8 cellular contexts compared by ENCODE assay signal in the genomic region with DNA sequence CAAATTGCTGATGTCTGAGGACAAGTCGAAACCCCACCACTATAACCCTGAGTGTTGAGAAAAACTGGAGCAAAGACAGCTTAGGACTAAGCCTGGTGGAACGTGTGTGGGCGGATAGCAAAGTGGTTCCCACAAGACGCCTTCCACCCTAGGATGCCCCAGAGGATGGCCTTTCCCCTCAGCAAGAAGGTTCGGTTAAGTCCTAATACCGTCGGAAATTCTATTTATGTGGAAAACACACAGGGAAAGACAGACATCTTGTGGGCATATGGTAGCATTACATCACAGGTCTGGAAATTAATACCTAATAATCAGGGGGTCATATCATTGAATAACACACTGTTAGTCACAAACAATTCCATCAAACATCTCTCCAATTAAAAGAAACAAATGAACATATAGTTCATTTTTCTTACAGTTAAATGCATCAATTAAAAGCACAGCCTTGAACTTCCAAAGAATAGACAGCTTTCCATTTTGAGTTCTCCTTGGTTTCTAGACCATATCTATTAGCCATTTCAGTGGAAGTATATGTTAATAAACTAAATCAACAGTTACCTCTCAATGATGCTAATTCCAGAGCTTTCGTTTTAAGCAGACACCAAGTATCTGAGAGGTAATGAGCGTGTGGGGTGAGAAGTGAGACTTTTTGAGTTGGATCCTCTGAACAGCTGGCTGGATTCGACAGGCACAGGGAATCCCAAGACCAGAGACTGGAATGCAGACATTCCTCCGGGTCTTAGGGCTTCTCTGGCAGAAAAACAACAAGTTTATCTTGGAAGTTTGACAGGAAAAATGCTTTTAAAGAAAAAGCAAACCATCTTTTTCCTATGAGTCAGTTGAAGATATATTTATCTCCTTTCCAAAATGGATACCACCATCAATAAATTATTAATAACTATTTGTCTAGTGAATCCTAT. TPM values are rescaled to one million over a fixed set of nuclear protein-coding genes. Genes with fewer than 3 reads are reported as not detected.
DNase-seq lines count a peak whose midpoint lies in the region; ATAC-seq, FAIRE-seq and TF ChIP-seq lines count a peak whose summit lies in the region.

No MANE protein-coding gene starts in this region.

- peak; percentile 92 for TF ChIP-seq RAD21 in IMR-90 (IDR thresholded peaks at IDR 0.05; ENCODE audit: low read length)

- no peak overlapping the region for H2AK5ac ChIP-seq in IMR-90 (ENCODE audit: low read depth, low read length)

- no peaks in the 10 kb centered on the region for H3K9me3 Mint-ChIP-seq in endothelial cell (ENCODE audit: unreplicated experiment)

- H2BK120ac ChIP-seq in IMR-90 (ENCODE audit: low read depth, low read length), result no peak overlapping the region

- H3K36me3 Mint-ChIP-seq in endothelial cell (ENCODE audit: low read depth, unreplicated experiment), result peaks cover 3% of the 10 kb centered on the region

- no TSS peak for BruUV-seq in IMR-90 (replicated peaks; lab: Mats Ljungman, UMichigan)
- no TSS peak for BruUV-seq in PC-9 (replicated peaks; lab: Mats Ljungman, UMichigan)

- H3K18ac ChIP-seq in IMR-90 (ENCODE audit: low read depth, low read length), result no peak overlapping the region

- H3K4me1 ChIP-seq in IMR-90 (ENCODE audit: control insufficient read depth, insufficient read depth, low read length) (peaks cover 5% of the 10 kb centered on the region), PC-9 (replicated peaks; ENCODE audit: insufficient read depth) (peaks cover 29% of the 10 kb centered on the region), pancreas (peaks cover 8 to 25% (median 9%) of the 10 kb centered on the region in 3 donors)

- CTCF ChIA-PET in IMR-90 (lab: Yijun Ruan, JAX) (interaction anchor here (0.6 to 1.5 kb wide), 10 partner anchors 11 to 540 kb away, joined by 3 to 12 read pairs (median 3); a partner anchor contains a TSS), PC-9 (lab: Charles Lee) (interaction anchor here (0.5 to 1.0 kb wide), 4 partner anchors 216 to 1554 kb away, joined by 3 to 4 read pairs (median 4); no protein-coding TSS in a partner anchor)

- H3K27ac ChIP-seq in IMR-90 (ENCODE audit: insufficient read depth, low read length), result no peak overlapping the region
- H3K27ac ChIP-seq in PC-9, result no peak overlapping the region
- no peak overlapping the region for H3K27ac ChIP-seq in pancreas

- no peak overlapping the region for H3K56ac ChIP-seq in IMR-90 (ENCODE audit: extremely low read depth, insufficient read depth, low read length)

- H3K79me1 ChIP-seq in IMR-90 (ENCODE audit: low read depth in 1 of 2, low read length in 2 of 2), result peaks cover 4 to 18% of the 10 kb centered on the region in 2 experiments; a peak in 3 of 4 replicates

- no peak overlapping the region for H2BK15ac ChIP-seq in IMR-90 (ENCODE audit: low read depth, low read length)

- H3K9me1 ChIP-seq in IMR-90 (ENCODE audit: insufficient read depth, low read length), result peaks cover 3% of the 10 kb centered on the region

- H2BK5ac ChIP-seq in IMR-90 (ENCODE audit: low read depth, low read length, poor library complexity, severe bottlenecking), result no peak overlapping the region

- H3K36me3 ChIP-seq in IMR-90 (ENCODE audit: control insufficient read depth, insufficient read depth, low read length), result no peaks in the 10 kb centered on the region
- no peaks in the 10 kb centered on the region for H3K36me3 ChIP-seq in PC-9 (ENCODE audit: low read depth)
- H3K36me3 ChIP-seq in pancreas, result no peaks in the 10 kb centered on the region

- H3K4me3 ChIP-seq in IMR-90 (ENCODE audit: insufficient read depth, low read depth, low read length) (no peak overlapping the region), PC-9 (no peak overlapping the region), pancreas (peak overlapping the region in 1 of 4 donors; percentile 5)

- peak; percentile 93 for TF ChIP-seq CTCF in IMR-90 (conservative IDR thresholded peaks at IDR 0.05; ENCODE audit: low read depth, low read length)
- TF ChIP-seq CTCF in PC-9 (conservative IDR thresholded peaks at IDR 0.05), result peak; percentile 94
- TF ChIP-seq CTCF in endothelial cell (IDR thresholded peaks at IDR 0.05; ENCODE audit: unreplicated experiment), result peak; percentile 57
- TF ChIP-seq CTCF in pancreas (IDR thresholded peaks at IDR 0.05), result peak; percentile 30 to 59 (median 58)

- H4K8ac ChIP-seq in IMR-90 (ENCODE audit: low read depth in 2 of 2, low read length in 2 of 2), result 0 out of 4 replicates have a peak overlapping the region, but pooled peaks of 1 of the 2 experiments have one; percentile 8

- no peak overlapping the region for H3K23ac ChIP-seq in IMR-90 (ENCODE audit: low read depth, low read length)

- no peaks in the 10 kb centered on the region for H3K9me2 ChIP-seq in PC-9 (ENCODE audit: insufficient read depth)

- no peak overlapping the region for H4K5ac ChIP-seq in IMR-90 (ENCODE audit: low read depth, low read length)

- H3K4me2 ChIP-seq in IMR-90 (ENCODE audit: low read depth, low read length), result peak overlapping the region; percentile 64
- H3K4me2 ChIP-seq in PC-9, result no peak overlapping the region; the same call in 1 of the 2 replicates

- TF ChIP-seq POLR2A in IMR-90 (IDR thresholded peaks at IDR 0.05; ENCODE audit: low read depth, low read length), result no peak

- H3K4ac ChIP-seq in IMR-90 (ENCODE audit: low read depth, low read length), result no peak overlapping the region

- intact Hi-C loops in IMR-90 (cut with micrococcal nuclease), result loop anchor here (1.0 kb wide), 3 partner anchors 278 to 551 kb away; no protein-coding TSS in a partner anchor
- intact Hi-C loops in PC-9 (cut with micrococcal nuclease; ENCODE audit: unreplicated experiment), result loop anchor here (1.0 to 10.0 kb wide), 8 partner anchors 25 to 958 kb away; a partner anchor contains a TSS
- intact Hi-C loops in pancreas (cut with DNase I), result loop anchor here in 2 of 3 donors (5.0 to 10.0 kb wide), 3 partner anchors 277 to 545 kb away; a partner anchor contains a TSS

- DNase-seq in DMS 273 (lab: John Stamatoyannopoulos, UW; ENCODE audit: unreplicated experiment), result peak; percentile 64
- peak; percentile 92 for DNase-seq in IMR-90
- peak; percentile 42 to 67 for DNase-seq in PC-9
- DNase-seq in endothelial cell (ENCODE audit: low spot score), result no peak
- DNase-seq in pancreas, result peak in 2 of 6 donors; percentile 17 to 28
- no peak for DNase-seq in stimulated activated CD4-positive, alpha-beta T cell treated with anti-CD3 and anti-CD28 coated beads, Interleukin-2, amount 100 ng/mL, for 48 hours
- no peak for DNase-seq in stimulated activated CD4-positive, alpha-beta T cell treated with anti-CD3 and anti-CD28 coated beads, Interleukin-12 subunit alpha, Interleukin-12 subunit beta, amount 100 ng/mL, for 4 hours

- WGBS in IMR-90 (ENCODE audit: extremely low coverage in 2 of 2, insufficient read length in 1 of 2), 2 experiments, result no CpG with 5 or more reads among the region's 11 CpGs
- 26 to 27% methylated on average over 11 of the region's 11 CpGs for WGBS in pancreas, 2 donors

- H4K91ac ChIP-seq in IMR-90 (ENCODE audit: insufficient read depth, low read depth, low read length), result no peak overlapping the region

- H3K4me3 Mint-ChIP-seq in endothelial cell (ENCODE audit: unreplicated experiment), result no peak overlapping the region

- in situ Hi-C loops in IMR-90 (cut with MboI; ENCODE audit: low sequenced_read_pairs), result loop anchor here (5.0 to 10.0 kb wide), 2 partner anchors 277 to 545 kb away; a partner anchor contains a TSS

- peaks cover 26% of the 10 kb centered on the region for H3K4me1 Mint-ChIP-seq in endothelial cell (ENCODE audit: unreplicated experiment)

- H3K9me3 ChIP-seq in IMR-90 (ENCODE audit: control insufficient read depth, insufficient read depth, low read length) (no peaks in the 10 kb centered on the region), PC-9 (ENCODE audit: insufficient read depth, low read depth) (no peaks in the 10 kb centered on the region), pancreas (no peaks in the 10 kb centered on the region)

- H2AFZ ChIP-seq in IMR-90 (replicated peaks; ENCODE audit: low read length, poor library complexity) (peak overlapping the region; percentile 79), PC-9 (no peak overlapping the region)

- FAIRE-seq in pancreas (lab: Jason Lieb, UNC), result no peak

- peaks cover 20% of the 10 kb centered on the region for H3K79me2 ChIP-seq in PC-9 (ENCODE audit: low read depth)

- no peak overlapping the region for H3K14ac ChIP-seq in IMR-90 (replicated peaks; ENCODE audit: low read depth, low read length)

- H3F3A ChIP-seq in PC-9 (ENCODE audit: insufficient read depth, low read depth), result peaks cover 8% of the 10 kb centered on the region; the same call in 1 of the 2 replicates

- no peak overlapping the region for H2BK20ac ChIP-seq in IMR-90 (ENCODE audit: low read depth, low read length)

- H3K9ac ChIP-seq in IMR-90 (ENCODE audit: low read depth, low read length), result peak overlapping the region; percentile 44

- dilution Hi-C loops in IMR-90 (cut with HindIII; ENCODE audit: low sequenced_read_pairs, unreplicated experiment), result no loop called here

- peaks cover 14% of the 10 kb centered on the region for H3K27me3 Mint-ChIP-seq in endothelial cell (ENCODE audit: unreplicated experiment)

- H4K20me1 ChIP-seq in IMR-90 (ENCODE audit: insufficient read depth, low read length), result peaks cover 13% of the 10 kb centered on the region; the same call in 1 of the 2 replicates
- peaks cover 13% of the 10 kb centered on the region for H4K20me1 ChIP-seq in PC-9 (ENCODE audit: insufficient read depth)

- no peak overlapping the region for H3K27ac Mint-ChIP-seq in endothelial cell (ENCODE audit: unreplicated experiment)

- ATAC-seq in IMR-90 (ENCODE audit: low read depth) (peak; percentile 28), pancreas (peak in 1 of 4 donors; percentile 8), HG03196 (IDR thresholded peaks at IDR 0.05; ENCODE audit: unreplicated experiment) (no peak)

- H3K27me3 ChIP-seq in IMR-90 (ENCODE audit: control insufficient read depth, insufficient read depth, low read length) (no peaks in the 10 kb centered on the region), PC-9 (ENCODE audit: insufficient read depth, low read depth) (no peaks in the 10 kb centered on the region), pancreas (no peaks in the 10 kb centered on the region)

- no peak overlapping the region for H2AK9ac ChIP-seq in IMR-90 (replicated peaks; ENCODE audit: low read depth, low read length, poor library complexity)

- POLR2A ChIA-PET in IMR-90 (lab: Charles Lee; ENCODE audit: unreplicated experiment), result no interaction called here
- POLR2A ChIA-PET in PC-9 (lab: Charles Lee; ENCODE audit: unreplicated experiment), result interaction anchor here (0.6 kb wide), 2 partner anchors 12 to 1309 kb away, joined by 3 to 6 read pairs; no protein-coding TSS in a partner anchor

RNA-seq across cellular contexts. Expression of a gene that starts 2.9 kb away (rescaled TPM):
- total RNA-seq in IMR-90 (2012; rRNA removed), result 18.5 and 26.7 TPM in 2 replicates
- polyA plus RNA-seq in IMR-90 (2012; rRNA removed), result 7.4 and 9.0 TPM in 2 replicates
- 1.8 and 2.3 TPM in 2 replicates for polyA plus RNA-seq in IMR-90 (2012; cell fraction: cytosol; rRNA removed)
- polyA plus RNA-seq in IMR-90 (2012; cell fraction: nucleus; rRNA removed; ENCODE audit: low replicate concordance), result 3.9 and 16.1 TPM in 2 replicates
- total RNA-seq in PC-9 (2021), result 59.1 and 68.4 TPM in 2 replicates
- total RNA-seq in endothelial cell (ENCODE audit: unreplicated experiment), result 34.9 TPM
- 10 to 100 TPM in 3 of 6 donors, 1 to 10 TPM in 3; 7.8 to 15.0 (median 11.1) TPM for total RNA-seq in pancreas
- polyA plus RNA-seq in pancreas, result 1 to 10 TPM; 4.0 to 7.5 TPM

Comparison
In these comparisons a context has a peak if more than half of its experiments do, and no peak if none do; other contexts are left out.
1. DNase-seq: peak in DMS 273 (single experiment), IMR-90 (single experiment) and PC-9 (2 of 2); none in endothelial cell (single experiment), stimulated activated CD4-positive, alpha-beta T cell treated with anti-CD3 and anti-CD28 coated beads, Interleukin-2, amount 100 ng/mL, for 48 hours (0 of 2) and stimulated activated CD4-positive, alpha-beta T cell treated with anti-CD3 and anti-CD28 coated beads, Interleukin-12 subunit alpha, Interleukin-12 subunit beta, amount 100 ng/mL, for 4 hours (single experiment).
2. Peak in every context shown above with its lines, with median percentiles within 50 percentile points of each other: CTCF ChIP-seq.